In genomic region chr18:63382843-63383242, GRCh38 we compare ENCODE assay signal across 24 cellular contexts.
"Had no signal": no experiment of that assay in that cellular context is flagged by ENCODE, and none has a peak within 500 bp of the region (broad histone marks: within the 10 kb centered on the region; RNA-seq: fewer than 3 reads in every experiment).

No MANE protein-coding gene starts in this region.

- H3K27me3 ChIP-seq: SJCRH30 had no signal

- H3K4me3 ChIP-seq: K562, SJCRH30 had no signal

- H3K4me1 ChIP-seq: SJCRH30 had no signal

- H3K4me2 ChIP-seq: KMS-11 had no signal

- DNase-seq: Kasumi-1; MV-4-11; NCI-H1048; NCI-H1105; NCI-H1417; NCI-H1436 treated with DMSO at 0.1 percent for 48 hours; NCI-H1694; NCI-H187 treated with DMSO at 0.1 percent for 48 hours; NCI-H2029 treated with DMSO at 0.1 percent for 48 hours; NCI-H2227 treated with DMSO at 0.1 percent for 48 hours; NCI-H524; NCI-H526 treated with DMSO at 0.1 percent for 48 hours; NCI-H748 treated with DMSO at 0.1 percent for 48 hours; NK-92 treated with Interleukin-12 subunit alpha and Interleukin-12 subunit beta, amount 100 ng/mL, for 24 hours; PC-3; SHP77 treated with DMSO at 0.1 percent for 48 hours; SJCRH30; SW 1271; T-cell had no signal

- H3K36me3 ChIP-seq: SJCRH30 had no signal

- H3K9me3 ChIP-seq: SJCRH30 had no signal

- ATAC-seq: K562, Panc1, PC-3, Right ventricle myocardium inferior, T-cell had no signal

- H3K9ac ChIP-seq: KMS-11 had no signal

- H3K27ac ChIP-seq: KMS-11, RWPE1, SJCRH30 had no signal
